In the genomic region with DNA sequence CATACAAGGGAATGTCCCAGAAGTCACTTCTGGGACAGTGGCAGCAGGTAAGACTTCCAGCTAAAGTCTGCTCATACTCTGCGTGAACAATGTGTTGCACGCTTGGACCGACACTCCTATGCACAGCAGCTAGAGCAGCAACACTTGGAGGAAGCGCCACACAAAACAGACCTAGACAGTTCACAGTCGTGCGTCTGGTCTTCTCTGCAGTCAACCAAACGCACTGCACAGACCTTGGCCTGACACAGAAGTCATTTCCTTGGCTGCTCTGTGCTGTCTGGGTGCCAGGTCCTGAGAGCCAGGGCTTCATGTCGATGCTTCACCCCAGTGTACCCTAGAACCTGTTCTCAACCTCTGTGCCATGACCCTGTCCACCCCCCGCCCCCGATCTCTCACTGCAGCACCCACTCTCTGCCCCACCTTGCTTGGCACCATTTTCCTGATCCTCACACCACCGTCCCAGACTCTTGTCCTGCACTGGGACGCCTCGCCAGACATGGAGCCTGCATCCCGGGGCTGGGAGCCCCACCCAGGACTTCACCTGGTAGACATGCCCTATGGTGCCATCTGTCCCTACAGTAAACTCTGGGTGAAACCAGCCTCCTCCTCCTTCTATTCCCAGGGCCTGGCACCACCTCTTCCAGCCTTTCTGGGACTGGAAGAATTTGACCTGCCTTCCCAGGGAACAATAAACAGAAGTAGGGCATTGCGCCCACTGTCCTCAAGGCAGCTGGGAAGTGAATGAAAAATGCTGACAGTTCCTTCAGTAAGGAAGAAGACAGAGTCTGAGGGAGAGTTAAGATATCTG, we compare ENCODE assay signal across 10 cellular contexts. TPM values are rescaled to one million over a fixed set of nuclear protein-coding genes. Genes with fewer than 3 reads are reported as not detected.
A peak's percentile ranks its signal among the peaks of the same experiment; 100 is the strongest.
DNase-seq lines count a peak whose midpoint lies in the region; ATAC-seq and TF ChIP-seq lines count a peak whose summit lies in the region.
"Had no signal": no experiment of that assay in that cellular context is flagged by ENCODE, and none has a peak within 500 bp of the region (broad histone marks: within the 10 kb centered on the region; RNA-seq: fewer than 3 reads in every experiment).

No MANE protein-coding gene starts in this region.

- no peaks in the 10 kb centered on the region for H4K20me1 ChIP-seq in fibroblast of lung (ENCODE audit: control insufficient read depth, extremely low read depth, insufficient read depth, low read length)

- no peaks in the 10 kb centered on the region for H3K27me3 ChIP-seq in fibroblast of lung (ENCODE audit: control insufficient read depth, insufficient read depth, low read length)
- peaks cover 9 to 37% (median 13%) of the 10 kb centered on the region in 3 donors for H3K27me3 ChIP-seq in skeletal muscle tissue (ENCODE audit: control insufficient read depth in 3 of 3, insufficient read depth in 3 of 3, low read length in 3 of 3)
- H3K27me3 ChIP-seq: brain microvascular endothelial cell, SJCRH30 had no signal

- peak overlapping the region in 2 of 4 experiments; percentile 7 to 80 for H3K4me3 ChIP-seq in fibroblast of lung (replicated peaks in 1 of 4; ENCODE audit: control extremely low read depth in 1 of 4, insufficient read depth in 1 of 4, low read depth in 3 of 4, low read length in 4 of 4)
- peak overlapping the region; percentile 22 to 30 (median 27) for H3K4me3 ChIP-seq in skeletal muscle tissue (ENCODE audit: low read length in 3 of 3)
- H3K4me3 ChIP-seq: SJCRH30 had no signal

- H3K4me1 Mint-ChIP-seq in stimulated activated memory B cell treated with anti-CD40 and anti-IgM and Interleukin-4, amounts not matched to agents 10 μg/mL and 1 μg/mL and 100 μg/mL, for 72 hours: peaks cover 7% of the 10 kb centered on the region

- H3K9me3 ChIP-seq in fibroblast of lung (ENCODE audit: control insufficient read depth, insufficient read depth, low read depth, low read length) (no peaks in the 10 kb centered on the region), skeletal muscle tissue (ENCODE audit: control insufficient read depth in 3 of 3, low read length in 3 of 3) (no peaks in the 10 kb centered on the region)
- H3K9me3 ChIP-seq: SJCRH30 had no signal

- H3K4me1 ChIP-seq in fibroblast of lung (ENCODE audit: control insufficient read depth, extremely low read depth, insufficient read depth, low read length): peaks cover 5% of the 10 kb centered on the region
- peaks cover 24 to 33% (median 27%) of the 10 kb centered on the region in 3 donors for H3K4me1 ChIP-seq in skeletal muscle tissue (ENCODE audit: control insufficient read depth in 3 of 3, insufficient read depth in 3 of 3, low read length in 3 of 3)
- H3K4me1 ChIP-seq: SJCRH30 had no signal

- H3K36me3 ChIP-seq in fibroblast of lung (ENCODE audit: control insufficient read depth, insufficient read depth, low read length) (no peaks in the 10 kb centered on the region), skeletal muscle tissue (ENCODE audit: control insufficient read depth in 3 of 3, insufficient read depth in 3 of 3, low read length in 3 of 3) (no peaks in the 10 kb centered on the region)
- H3K36me3 ChIP-seq: brain microvascular endothelial cell, SJCRH30 had no signal

- TF ChIP-seq CTCF in fibroblast of lung (conservative IDR thresholded peaks at IDR 0.05 in 1 of 2, IDR thresholded peaks at IDR 0.05 in 1 of 2; ENCODE audit: low read depth in 1 of 2, low read length in 2 of 2): no peak

- H3K4me3 Mint-ChIP-seq in stimulated activated memory B cell treated with anti-CD40 and anti-IgM and Interleukin-4, amounts not matched to agents 10 μg/mL and 1 μg/mL and 100 μg/mL, for 72 hours: no peak overlapping the region

- peak overlapping the region; percentile 90 for H3K4me2 ChIP-seq in fibroblast of lung (ENCODE audit: extremely low read depth, insufficient read depth, low read length)

- ATAC-seq in HG02870 (IDR thresholded peaks at IDR 0.05; ENCODE audit: unreplicated experiment): no peak
- no peak for ATAC-seq in stimulated activated memory B cell treated with anti-CD40 and anti-IgM and Interleukin-4, amounts not matched to agents 10 μg/mL and 1 μg/mL and 100 μg/mL, for 72 hours

- peaks cover 63% of the 10 kb centered on the region for H3K27me3 Mint-ChIP-seq in stimulated activated memory B cell treated with anti-CD40 and anti-IgM and Interleukin-4, amounts not matched to agents 10 μg/mL and 1 μg/mL and 100 μg/mL, for 72 hours

- H3K9ac ChIP-seq in fibroblast of lung (ENCODE audit: insufficient read depth, low read length): no peak overlapping the region
- peak overlapping the region in 1 of 3 donors; percentile 50 for H3K9ac ChIP-seq in skeletal muscle tissue (ENCODE audit: low read depth in 1 of 3, low read length in 3 of 3)

- H3K9me3 Mint-ChIP-seq in stimulated activated memory B cell treated with anti-CD40 and anti-IgM and Interleukin-4, amounts not matched to agents 10 μg/mL and 1 μg/mL and 100 μg/mL, for 72 hours: peaks cover 3% of the 10 kb centered on the region

- H3K79me2 ChIP-seq in fibroblast of lung (ENCODE audit: control insufficient read depth, insufficient read depth, low read length): peaks cover 48% of the 10 kb centered on the region

- H3K27ac Mint-ChIP-seq in stimulated activated memory B cell treated with anti-CD40 and anti-IgM and Interleukin-4, amounts not matched to agents 10 μg/mL and 1 μg/mL and 100 μg/mL, for 72 hours: no peak overlapping the region

- H3K36me3 Mint-ChIP-seq in stimulated activated memory B cell treated with anti-CD40 and anti-IgM and Interleukin-4, amounts not matched to agents 10 μg/mL and 1 μg/mL and 100 μg/mL, for 72 hours: no peaks in the 10 kb centered on the region

- peak; percentile 62 for DNase-seq in EH (ENCODE audit: low read depth)
- peak; percentile 36 for DNase-seq in activated CD8-positive, alpha-beta memory T cell treated with anti-CD3 and anti-CD28 coated beads, Interleukin-2, amount 50 U/mL, for 4 hours
- DNase-seq in fibroblast of lung (ENCODE audit: low read depth in 2 of 2): peak in 1 of 2 donors; percentile 6
- DNase-seq in NCI-H2171 treated with DMSO at 0.1 percent for 48 hours (lab: John Stamatoyannopoulos, UW): no peak
- no peak for DNase-seq in hippocampal formation (lab: John Stamatoyannopoulos, UW)
- DNase-seq: brain microvascular endothelial cell, SJCRH30 had no signal

- H2AFZ ChIP-seq in fibroblast of lung (ENCODE audit: low read length): no peak overlapping the region

- H3K27ac ChIP-seq in fibroblast of lung (ENCODE audit: insufficient read depth, low read length) (no peak overlapping the region), skeletal muscle tissue (ENCODE audit: low read depth, low read length) (no peak overlapping the region)
- H3K27ac ChIP-seq: brain microvascular endothelial cell, SJCRH30 had no signal

RNA-seq across cellular contexts. Expression of a gene that starts 3.1 kb away (rescaled TPM):
- total RNA-seq in fibroblast of lung (5.1 and 12.7 TPM in 2 replicates), skeletal muscle tissue (7.8 TPM)
- 9.0 and 13.8 TPM in 2 replicates for polyA plus RNA-seq in fibroblast of lung
- polyA plus RNA-seq in fibroblast of lung (2012): 8.3 and 13.0 TPM in 2 replicates
- 21.8 and 25.2 TPM in 2 replicates for polyA minus RNA-seq in fibroblast of lung (ENCODE audit: low replicate concordance)

Comparison
In these comparisons a context has a peak if more than half of its experiments do, and no peak if none do; other contexts are left out.
1. DNase-seq: peak in EH (single experiment) and activated CD8-positive, alpha-beta memory T cell treated with anti-CD3 and anti-CD28 coated beads, Interleukin-2, amount 50 U/mL, for 4 hours (single experiment); none in NCI-H2171 treated with DMSO at 0.1 percent for 48 hours (single experiment) and hippocampal formation (0 of 2).